ENCODE assay signal across 15 cellular contexts in genomic region chr20:55273149-55273548, GRCh38.
A peak's percentile ranks its signal among the peaks of the same experiment; 100 is the strongest.
DNase-seq lines count a peak whose midpoint lies in the region; ATAC-seq and TF ChIP-seq lines count a peak whose summit lies in the region.
"Had no signal": no experiment of that assay in that cellular context is flagged by ENCODE, and none has a peak within 500 bp of the region (broad histone marks: within the 10 kb centered on the region; RNA-seq: fewer than 3 reads in every experiment).

No MANE protein-coding gene starts in this region.

- intact Hi-C loops in left cardiac atrium (cut with DNase I) (no loop called here), sciatic nerve (cut with DNase I) (no loop called here), prostate gland (cut with DNase I) (no loop called here)

- TF ChIP-seq CTCF in prostate gland (IDR thresholded peaks at IDR 0.05), result no peak

- no peak overlapping the region for H3K27ac ChIP-seq in prostate gland
- H3K27ac ChIP-seq: A549, GM23248 had no signal

- TF ChIP-seq POLR2A in prostate gland (IDR thresholded peaks at IDR 0.05), result no peak

- ATAC-seq in left cardiac atrium, result peak; percentile 58 to 91
- peak; percentile 59 for ATAC-seq in sciatic nerve
- ATAC-seq in HG03025 (IDR thresholded peaks at IDR 0.05; ENCODE audit: low FRiP score, unreplicated experiment), result no peak
- no peak for ATAC-seq in GM21515 (IDR thresholded peaks at IDR 0.05; ENCODE audit: unreplicated experiment)
- no peak for ATAC-seq in HG02870 (IDR thresholded peaks at IDR 0.05; ENCODE audit: unreplicated experiment)
- ATAC-seq: A549, HCT116 had no signal

- DNase-seq in HT1080 (ENCODE audit: low read depth), result peak; percentile 57
- DNase-seq in NCI-H226, result peak; percentile 44
- DNase-seq in left cardiac atrium, result no peak
- DNase-seq in sciatic nerve (ENCODE audit: low spot score), result no peak
- no peak for DNase-seq in prostate gland (ENCODE audit: low spot score)
- DNase-seq: Caco-2; CD8-positive, alpha-beta memory T cell; DND-41; GDM1; GM23248 had no signal

- H3K27me3 ChIP-seq in prostate gland (replicated peaks; ENCODE audit: insufficient read depth), result no peaks in the 10 kb centered on the region

- no peaks in the 10 kb centered on the region for H3K4me1 ChIP-seq in prostate gland (replicated peaks)
- H3K4me1 ChIP-seq: A549, Caco-2 had no signal

- H3K9me3 ChIP-seq in prostate gland, result no peaks in the 10 kb centered on the region
- H3K9me3 ChIP-seq: A549 had no signal

- H3K36me3 ChIP-seq in prostate gland, result no peaks in the 10 kb centered on the region

- H3K4me3 ChIP-seq in prostate gland, result no peak overlapping the region
- H3K4me3 ChIP-seq: A549, GM23248 had no signal

Comparison
In these comparisons a context has a peak if more than half of its experiments do, and no peak if none do; other contexts are left out.
1. DNase-seq: peak in HT1080 (single experiment) and NCI-H226 (single experiment); none in left cardiac atrium (single experiment), sciatic nerve (single experiment) and prostate gland (single experiment).
2. ATAC-seq: peak in left cardiac atrium (2 of 2) and sciatic nerve (single experiment); none in HG03025 (single experiment), GM21515 (single experiment) and HG02870 (single experiment).